ENCODE assay signal across 9 cellular contexts in genomic region chr18:34729264-34729663, GRCh38. TPM values are rescaled to one million over a fixed set of nuclear protein-coding genes. Genes with fewer than 3 reads are reported as not detected.
DNase-seq lines count a peak whose midpoint lies in the region; ATAC-seq lines count a peak whose summit lies in the region.
"Had no signal": no experiment of that assay in that cellular context is flagged by ENCODE, and none has a peak within 500 bp of the region (broad histone marks: within the 10 kb centered on the region; RNA-seq: fewer than 3 reads in every experiment).

No MANE protein-coding gene starts in this region.

- no peaks in the 10 kb centered on the region for H3K4me1 Mint-ChIP-seq in activated T-cell treated with anti-CD3 and anti-CD28 coated beads, Interleukin-2, amount 50 U/mL, for 72 hours (ENCODE audit: low read depth)

- peaks cover 0 to 2% of the 10 kb centered on the region in 2 donors for H3K9me3 Mint-ChIP-seq in activated T-cell treated with anti-CD3 and anti-CD28 coated beads, Interleukin-2, amount 50 U/mL, for 72 hours
- H3K9me3 Mint-ChIP-seq: activated naive CD4-positive, alpha-beta T cell treated with anti-CD3 and anti-CD28 coated beads, Interleukin-2, amount 50 U/mL, for 72 hours had no signal

- ATAC-seq in activated T-cell treated with anti-CD3 and anti-CD28 coated beads, Interleukin-2, amount 50 U/mL, for 72 hours (replicated peaks in 1 of 2) = peak in 1 of 2 donors; percentile 56
- peak; percentile 84 for ATAC-seq in HG03460 (IDR thresholded peaks at IDR 0.05; ENCODE audit: unreplicated experiment)

- no peak overlapping the region for H3K27ac Mint-ChIP-seq in activated T-cell treated with anti-CD3 and anti-CD28 coated beads, Interleukin-2, amount 50 U/mL, for 72 hours
- H3K27ac Mint-ChIP-seq: activated naive CD4-positive, alpha-beta T cell treated with anti-CD3 and anti-CD28 coated beads, Interleukin-2, amount 50 U/mL, for 72 hours had no signal

- DNase-seq in activated T-cell treated with anti-CD3 and anti-CD28 coated beads, Interleukin-2, amount 50 U/mL, for 72 hours = peak; percentile 3 to 4
- no peak for DNase-seq in activated T-cell treated with anti-CD3 and anti-CD28 coated beads, Interleukin-2, amount 50 U/mL, for 1 hour
- peak; percentile 64 for DNase-seq in amniotic epithelial cell (ENCODE audit: low read depth)
- peak; percentile 74 for DNase-seq in islet precursor cell
- DNase-seq in NCI-H187 treated with DMSO at 0.1 percent for 48 hours (lab: John Stamatoyannopoulos, UW) = no peak
- no peak for DNase-seq in NCI-H1048 (lab: John Stamatoyannopoulos, UW)
- DNase-seq in T-helper 9 cell = no peak

- no peak overlapping the region for H3K4me3 Mint-ChIP-seq in activated T-cell treated with anti-CD3 and anti-CD28 coated beads, Interleukin-2, amount 50 U/mL, for 72 hours

- H3K36me3 Mint-ChIP-seq in activated T-cell treated with anti-CD3 and anti-CD28 coated beads, Interleukin-2, amount 50 U/mL, for 72 hours (ENCODE audit: insufficient read depth in 2 of 2) = no peaks in the 10 kb centered on the region
- H3K36me3 Mint-ChIP-seq: activated naive CD4-positive, alpha-beta T cell treated with anti-CD3 and anti-CD28 coated beads, Interleukin-2, amount 50 U/mL, for 72 hours had no signal

- H3K27me3 Mint-ChIP-seq in activated T-cell treated with anti-CD3 and anti-CD28 coated beads, Interleukin-2, amount 50 U/mL, for 72 hours (ENCODE audit: low read depth) = peaks cover 7% of the 10 kb centered on the region

RNA-seq across cellular contexts. Expression of gene DTNA, which starts 19.2 kb away (rescaled TPM):
- total RNA-seq in activated T-cell treated with anti-CD3 and anti-CD28 coated beads, Interleukin-2, amount 50 U/mL, for 72 hours = under 1 TPM; 0.56 to 0.84 TPM

Comparison
In these comparisons a context has a peak if more than half of its experiments do, and no peak if none do; other contexts are left out.
1. DNase-seq: peak in activated T-cell treated with anti-CD3 and anti-CD28 coated beads, Interleukin-2, amount 50 U/mL, for 72 hours (2 of 2), amniotic epithelial cell (single experiment) and islet precursor cell (single experiment); none in activated T-cell treated with anti-CD3 and anti-CD28 coated beads, Interleukin-2, amount 50 U/mL, for 1 hour (single experiment), NCI-H187 treated with DMSO at 0.1 percent for 48 hours (single experiment), NCI-H1048 (single experiment) and T-helper 9 cell (single experiment).